21 cellular contexts compared by ENCODE assay signal in genomic region chr2:54224997-54225396, GRCh38. TPM values are rescaled to one million over a fixed set of nuclear protein-coding genes. Genes with fewer than 3 reads are reported as not detected.
DNase-seq lines count a peak whose midpoint lies in the region; ATAC-seq and TF ChIP-seq lines count a peak whose summit lies in the region.
"Had no signal": no experiment of that assay in that cellular context is flagged by ENCODE, and none has a peak within 500 bp of the region (broad histone marks: within the 10 kb centered on the region; RNA-seq: fewer than 3 reads in every experiment).

No MANE protein-coding gene starts in this region.

- H4K20me1 ChIP-seq in SK-N-SH (ENCODE audit: insufficient read depth): no peaks in the 10 kb centered on the region
- H4K20me1 ChIP-seq: BLaER1 had no signal

- H3K9ac ChIP-seq in SK-N-SH: no peak overlapping the region
- no peak overlapping the region for H3K9ac ChIP-seq in rectal smooth muscle tissue (ENCODE audit: low read length)
- H3K9ac ChIP-seq: BLaER1 had no signal

- CTCF ChIA-PET in SK-N-SH (lab: Yijun Ruan, JAX): interaction anchor here (0.9 to 2.1 kb wide), 2 partner anchors 9 to 18 kb away, joined by 3 to 7 read pairs; no protein-coding TSS in a partner anchor

- H3K4me3 ChIP-seq in SK-N-SH (ENCODE audit: low read depth in 2 of 2, low read length in 1 of 2): no peak overlapping the region
- no peak overlapping the region for H3K4me3 ChIP-seq in right cardiac atrium (ENCODE audit: low read length)
- H3K4me3 ChIP-seq in right atrium auricular region: no peak overlapping the region
- no peak overlapping the region for H3K4me3 ChIP-seq in rectal smooth muscle tissue (ENCODE audit: low read length)
- H3K4me3 ChIP-seq: A549, BLaER1, GM23338 had no signal

- TF ChIP-seq RAD21 in SK-N-SH (IDR thresholded peaks at IDR 0.05; ENCODE audit: low read length): peak; percentile 5; the same call in 1 of the 2 replicates

- H3K36me3 ChIP-seq in SK-N-SH (replicated peaks in 1 of 2; ENCODE audit: control insufficient read depth in 1 of 2, insufficient read depth in 2 of 2, low read length in 1 of 2) (no peaks in the 10 kb centered on the region), right atrium auricular region (no peaks in the 10 kb centered on the region), rectal smooth muscle tissue (ENCODE audit: control insufficient read depth, insufficient read depth, low read length) (no peaks in the 10 kb centered on the region)
- H3K36me3 ChIP-seq: BLaER1 had no signal

- no peak overlapping the region for H3K4me2 ChIP-seq in SK-N-SH
- H3K4me2 ChIP-seq: A549, BLaER1, GM23338 had no signal

- H3K27ac ChIP-seq in SK-N-SH (ENCODE audit: low read depth in 2 of 2, low read length in 1 of 2): peak overlapping the region in 1 of 2 experiments; percentile 81; a peak in 2 of 4 replicates
- no peak overlapping the region for H3K27ac ChIP-seq in right cardiac atrium (ENCODE audit: low read length)
- H3K27ac ChIP-seq in right atrium auricular region: no peak overlapping the region
- peak overlapping the region; percentile 37 for H3K27ac ChIP-seq in rectal smooth muscle tissue (ENCODE audit: low read depth, low read length)
- H3K27ac ChIP-seq: 22Rv1, A549, BLaER1 had no signal

- no peaks in the 10 kb centered on the region for H3K9me3 ChIP-seq in SK-N-SH
- no peaks in the 10 kb centered on the region for H3K9me3 ChIP-seq in right cardiac atrium (ENCODE audit: control insufficient read depth, low read length)
- no peaks in the 10 kb centered on the region for H3K9me3 ChIP-seq in right atrium auricular region
- H3K9me3 ChIP-seq: A549 had no signal

- H3K27me3 ChIP-seq in SK-N-SH (ENCODE audit: insufficient read depth): no peaks in the 10 kb centered on the region
- H3K27me3 ChIP-seq in right cardiac atrium (ENCODE audit: control insufficient read depth, insufficient read depth): no peaks in the 10 kb centered on the region
- no peaks in the 10 kb centered on the region for H3K27me3 ChIP-seq in right atrium auricular region
- no peaks in the 10 kb centered on the region for H3K27me3 ChIP-seq in rectal smooth muscle tissue (ENCODE audit: control insufficient read depth, insufficient read depth, low read length)
- H3K27me3 ChIP-seq: BLaER1 had no signal

- no peaks in the 10 kb centered on the region for H3F3A ChIP-seq in SK-N-SH (replicated peaks; ENCODE audit: insufficient read depth)

- 90% methylated on average over 2 of the region's 2 CpGs for WGBS in SK-N-SH (ENCODE audit: low lambda C conversion rate)
- 68% methylated on average over 2 of the region's 2 CpGs for WGBS in right cardiac atrium

- no peaks in the 10 kb centered on the region for H3K9me2 ChIP-seq in SK-N-SH

- TF ChIP-seq EP300 in SK-N-SH (IDR thresholded peaks at IDR 0.05; ENCODE audit: borderline replicate concordance in 1 of 2, low read depth in 1 of 2, low read length in 1 of 2): peak in 1 of 2 experiments; percentile 60; a peak in 1 of 4 replicates

- TF ChIP-seq CTCF in SK-N-SH (IDR thresholded peaks at IDR 0.05) (no peak), right atrium auricular region (IDR thresholded peaks at IDR 0.05) (no peak)

- intact Hi-C loops in right cardiac atrium (cut with DNase I): no loop called here

- ATAC-seq in SK-N-SH treated with all-trans-retinoic acid at 6 μM for 48 hours (no peak; the same call in 2 of the 3 replicates), right cardiac atrium (peak; percentile 56 to 77), GM19455 (IDR thresholded peaks at IDR 0.05; ENCODE audit: unreplicated experiment) (no peak)
- ATAC-seq: A549, GM23338, HepG2 had no signal

- peak; percentile 50 for DNase-seq in SK-N-SH
- DNase-seq in right cardiac atrium: peak in 1 of 3 donors; percentile 53
- no peak for DNase-seq in right atrium auricular region (ENCODE audit: low spot score)
- DNase-seq in hepatic stellate cell (ENCODE audit: low spot score): no peak
- DNase-seq: AML-193; CD4-positive, alpha-beta memory T cell; DMS153; DMS79; GDM1; H9 had no signal

- no peaks in the 10 kb centered on the region for H3K79me2 ChIP-seq in SK-N-SH (ENCODE audit: insufficient read depth)

- H2AFZ ChIP-seq in SK-N-SH (ENCODE audit: low read depth): no peak overlapping the region
- H2AFZ ChIP-seq: GM23338 had no signal

- POLR2A ChIA-PET in SK-N-SH (lab: Yijun Ruan, JAX): interaction anchor here (0.6 kb wide), 1 partner anchor 82 kb away, joined by 3 read pairs; no protein-coding TSS in a partner anchor

- peaks cover 0 to 30% of the 10 kb centered on the region in 2 experiments; a peak in 2 of 4 replicates for H3K4me1 ChIP-seq in SK-N-SH (ENCODE audit: control insufficient read depth in 1 of 2, insufficient read depth in 2 of 2, low read depth in 1 of 2, low read length in 1 of 2)
- H3K4me1 ChIP-seq in right cardiac atrium (ENCODE audit: control insufficient read depth, insufficient read depth, low read length): peaks cover 2% of the 10 kb centered on the region
- H3K4me1 ChIP-seq in right atrium auricular region: peaks cover 0 to 14% of the 10 kb centered on the region in 2 donors
- H3K4me1 ChIP-seq in rectal smooth muscle tissue (ENCODE audit: control insufficient read depth, insufficient read depth, low read length): no peaks in the 10 kb centered on the region
- H3K4me1 ChIP-seq: A549, BLaER1 had no signal

TF ChIP-seq in SK-N-SH, 30 proteins besides CTCF, POLR2A, EP300 and RAD21 (continues in another document):
- peak; percentile 62; the same call in 1 of the 2 replicates for TF ChIP-seq MXI1 (IDR thresholded peaks at IDR 0.05; ENCODE audit: low read depth, low read length)
- 0 out of 2 replicates have a peak, but pooled peaks have one; percentile 63 for TF ChIP-seq FOXJ3 (CRISPR knock-in tag; IDR thresholded peaks at IDR 0.05)
- TF ChIP-seq FOXM1 (IDR thresholded peaks at IDR 0.05; ENCODE audit: low read depth): no peak
- TF ChIP-seq, protein P1, sequence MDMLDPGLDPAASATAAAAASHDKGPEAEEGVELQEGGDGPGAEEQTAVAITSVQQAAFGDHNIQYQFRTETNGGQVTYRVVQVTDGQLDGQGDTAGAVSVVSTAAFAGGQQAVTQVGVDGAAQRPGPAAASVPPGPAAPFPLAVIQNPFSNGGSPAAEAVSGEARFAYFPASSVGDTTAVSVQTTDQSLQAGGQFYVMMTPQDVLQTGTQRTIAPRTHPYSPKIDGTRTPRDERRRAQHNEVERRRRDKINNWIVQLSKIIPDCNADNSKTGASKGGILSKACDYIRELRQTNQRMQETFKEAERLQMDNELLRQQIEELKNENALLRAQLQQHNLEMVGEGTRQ (IDR thresholded peaks at IDR 0.05; ENCODE audit: borderline replicate concordance, low read depth, low read length): no peak
- no peak for TF ChIP-seq YY1 (IDR thresholded peaks at IDR 0.05; ENCODE audit: low read depth)
- no peak for TF ChIP-seq EZH2phosphoT487 (IDR thresholded peaks at IDR 0.05; ENCODE audit: borderline replicate concordance, low read depth)
- TF ChIP-seq RFX5 (IDR thresholded peaks at IDR 0.05; ENCODE audit: low read length): no peak
- TF ChIP-seq RCOR1 (IDR thresholded peaks at IDR 0.05; ENCODE audit: low read length): no peak
- TF ChIP-seq POLR2AphosphoS5 (IDR thresholded peaks at IDR 0.05; ENCODE audit: low read depth, low read length): no peak
- TF ChIP-seq NRF1 (IDR thresholded peaks at IDR 0.05; ENCODE audit: low read depth, low read length): no peak
- TF ChIP-seq ELF1 (IDR thresholded peaks at IDR 0.05): no peak
- TF ChIP-seq GATA2 (CRISPR knock-in tag; IDR thresholded peaks at IDR 0.05): peak; percentile 51
- no peak for TF ChIP-seq JUND (IDR thresholded peaks at IDR 0.05)

TF ChIP-seq in SK-N-SH treated with all-trans-retinoic acid at 6 μM for 48 hours, 23 proteins besides CTCF, POLR2A, EP300 and RAD21 (continues in another document):
- no peak for TF ChIP-seq CSRNP3 (CRISPR knock-in tag; IDR thresholded peaks at IDR 0.05)
- TF ChIP-seq GLIS3 (CRISPR knock-in tag; IDR thresholded peaks at IDR 0.05): no peak
- TF ChIP-seq, protein P2, sequence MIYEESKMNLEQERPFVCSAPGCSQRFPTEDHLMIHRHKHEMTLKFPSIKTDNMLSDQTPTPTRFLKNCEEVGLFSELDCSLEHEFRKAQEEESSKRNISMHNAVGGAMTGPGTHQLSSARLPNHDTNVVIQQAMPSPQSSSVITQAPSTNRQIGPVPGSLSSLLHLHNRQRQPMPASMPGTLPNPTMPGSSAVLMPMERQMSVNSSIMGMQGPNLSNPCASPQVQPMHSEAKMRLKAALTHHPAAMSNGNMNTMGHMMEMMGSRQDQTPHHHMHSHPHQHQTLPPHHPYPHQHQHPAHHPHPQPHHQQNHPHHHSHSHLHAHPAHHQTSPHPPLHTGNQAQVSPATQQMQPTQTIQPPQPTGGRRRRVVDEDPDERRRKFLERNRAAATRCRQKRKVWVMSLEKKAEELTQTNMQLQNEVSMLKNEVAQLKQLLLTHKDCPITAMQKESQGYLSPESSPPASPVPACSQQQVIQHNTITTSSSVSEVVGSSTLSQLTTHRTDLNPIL (CRISPR knock-in tag; IDR thresholded peaks at IDR 0.05; ENCODE audit: low read depth): no peak

RNA-seq across cellular contexts. Expression of gene TSPYL6, which starts 31.0 kb away (rescaled TPM):
- polyA plus RNA-seq in SK-N-SH (2012; rRNA removed) (not detected in 2 replicates), right cardiac atrium (not detected)
- not detected in 2 replicates for polyA plus RNA-seq in SK-N-SH (2012; cell fraction: cytosol; rRNA removed)
- polyA plus RNA-seq in SK-N-SH (2012; cell fraction: nucleus; rRNA removed): 0.01 TPM in 1 of 2 replicates, not detected in the other
- total RNA-seq in right cardiac atrium (not detected), right atrium auricular region (not detected)
- total RNA-seq: CD4-positive, alpha-beta memory T cell; Daoy; GM23338; H9; HepG2 had no signal
- polyA plus RNA-seq: A549; CD14-positive monocyte; CD4-positive, alpha-beta memory T cell; GM23338; IgD-negative memory B cell had no signal

Comparison
In these comparisons a context has a peak if more than half of its experiments do, and no peak if none do; other contexts are left out.
1. ATAC-seq: peak in right cardiac atrium (2 of 2); none in SK-N-SH treated with all-trans-retinoic acid at 6 μM for 48 hours (single experiment) and GM19455 (single experiment).